9 cellular contexts compared by ENCODE assay signal in genomic region chr10:21172774-21173432, GRCh38.
DNase-seq lines count a peak whose midpoint lies in the region; ATAC-seq and TF ChIP-seq lines count a peak whose summit lies in the region.
"Had no signal": no experiment of that assay in that cellular context is flagged by ENCODE, and none has a peak within 500 bp of the region (broad histone marks: within the 10 kb centered on the region; RNA-seq: fewer than 3 reads in every experiment).

No MANE protein-coding gene starts in this region.

- no peaks in the 10 kb centered on the region for H3K9me3 Mint-ChIP-seq in Calu3 (ENCODE audit: low read depth, unreplicated experiment)
- H3K9me3 Mint-ChIP-seq: activated naive CD8-positive, alpha-beta T cell treated with anti-CD3 and anti-CD28 coated beads, Interleukin-2, amount 10 ng/mL, durations not matched to agents 7 days and 5 days had no signal

- CTCF ChIA-PET in Calu3 (lab: Charles Lee), result interaction anchor here (0.6 to 1.3 kb wide), 4 partner anchors 22 to 1095 kb away, joined by 3 to 5 read pairs (median 4); no protein-coding TSS in a partner anchor

- DNase-seq in Calu3, result peak; percentile 11
- no peak for DNase-seq in NT2/D1 (ENCODE audit: low read depth, low spot score)
- no peak for DNase-seq in fibroblast of the aortic adventitia (ENCODE audit: low read depth)
- no peak for DNase-seq in osteoblast (ENCODE audit: insufficient read length, low spot score, missing footprints)
- no peak for DNase-seq in middle frontal gyrus (ENCODE audit: extremely low spot score, low spot score)
- no peak for DNase-seq in stimulated activated CD4-positive, alpha-beta T cell treated with anti-CD3 and anti-CD28 coated beads, Interleukin-1b, Interleukin-23, amount 100 ng/mL, for 48 hours

- no peak overlapping the region for H3K27ac ChIP-seq in osteoblast (ENCODE audit: low read depth, low read length)

- H3K4me3 ChIP-seq in NT2/D1 (ENCODE audit: insufficient read length, low read depth), result peak overlapping the region; percentile 63
- H3K4me3 ChIP-seq in fibroblast of the aortic adventitia (ENCODE audit: low read depth, low read length), result peak overlapping the region; percentile 52
- H3K4me3 ChIP-seq in osteoblast (ENCODE audit: insufficient read depth, low read length), result peak overlapping the region; percentile 28

- TF ChIP-seq CTCF in Calu3 (IDR thresholded peaks at IDR 0.05; ENCODE audit: unreplicated experiment) (no peak), fibroblast of the aortic adventitia (IDR thresholded peaks at IDR 0.05; ENCODE audit: insufficient read depth, low read length) (no peak), osteoblast (IDR thresholded peaks at IDR 0.05; ENCODE audit: extremely low read depth, low read depth, low read length) (no peak)

- H3K27me3 ChIP-seq in NT2/D1 (ENCODE audit: insufficient read depth, insufficient read length) (peaks cover 15% of the 10 kb centered on the region), osteoblast (ENCODE audit: insufficient read depth, low read length) (peaks cover 23% of the 10 kb centered on the region)

- H3K79me2 ChIP-seq in osteoblast (ENCODE audit: insufficient read depth, low read length), result no peaks in the 10 kb centered on the region

- no peaks in the 10 kb centered on the region for H3K27me3 Mint-ChIP-seq in Calu3 (ENCODE audit: unreplicated experiment)

- peaks cover 19% of the 10 kb centered on the region for H3K4me1 Mint-ChIP-seq in Calu3 (ENCODE audit: low read depth, unreplicated experiment)

- peak overlapping the region; percentile 44 for H3K27ac Mint-ChIP-seq in Calu3 (ENCODE audit: unreplicated experiment)
- H3K27ac Mint-ChIP-seq: activated naive CD8-positive, alpha-beta T cell treated with anti-CD3 and anti-CD28 coated beads, Interleukin-2, amount 10 ng/mL, durations not matched to agents 7 days and 5 days had no signal

- no TSS peak for BruUV-seq in Calu3 (replicated peaks; lab: Mats Ljungman, UMichigan)

- H3K4me1 ChIP-seq in NT2/D1 (ENCODE audit: insufficient read depth, insufficient read length) (no peaks in the 10 kb centered on the region), osteoblast (ENCODE audit: insufficient read depth, low read length) (no peaks in the 10 kb centered on the region)

- no peak for ATAC-seq in GM18870 (IDR thresholded peaks at IDR 0.05; ENCODE audit: unreplicated experiment)
- no peak for ATAC-seq in GM18511 (IDR thresholded peaks at IDR 0.05; ENCODE audit: unreplicated experiment)

- H3K36me3 Mint-ChIP-seq in Calu3 (ENCODE audit: insufficient read depth, unreplicated experiment), result peaks cover 37% of the 10 kb centered on the region
- H3K36me3 Mint-ChIP-seq: activated naive CD8-positive, alpha-beta T cell treated with anti-CD3 and anti-CD28 coated beads, Interleukin-2, amount 10 ng/mL, durations not matched to agents 7 days and 5 days had no signal

- peak overlapping the region; percentile 96 for H3K4me3 Mint-ChIP-seq in Calu3 (ENCODE audit: low read depth, unreplicated experiment)

- H3K9me3 ChIP-seq in NT2/D1 (ENCODE audit: insufficient read depth, low read length), result no peaks in the 10 kb centered on the region
- H3K9me3 ChIP-seq in osteoblast (ENCODE audit: low read depth, low read length), result no peaks in the 10 kb centered on the region

- H2AFZ ChIP-seq in osteoblast (ENCODE audit: low read length), result no peak overlapping the region

- no peaks in the 10 kb centered on the region for H4K20me1 ChIP-seq in osteoblast (ENCODE audit: insufficient read depth, low read length)

- intact Hi-C loops in Calu3 (cut with micrococcal nuclease; ENCODE audit: unreplicated experiment), result loop anchor here (5.0 to 10.0 kb wide), 3 partner anchors 62 to 99 kb away; no protein-coding TSS in a partner anchor

- H3K36me3 ChIP-seq in NT2/D1 (ENCODE audit: insufficient read depth, insufficient read length, low read length), result peaks cover 3% of the 10 kb centered on the region
- no peaks in the 10 kb centered on the region for H3K36me3 ChIP-seq in osteoblast (ENCODE audit: insufficient read depth, low read length)

- peak overlapping the region; percentile 67 for H3K9ac ChIP-seq in NT2/D1 (ENCODE audit: insufficient read length, low read depth)

- peak overlapping the region; percentile 27 for H3K4me2 ChIP-seq in osteoblast (ENCODE audit: insufficient read depth, low read length)
